ENCODE assay signal across 20 cellular contexts in the genomic region with DNA sequence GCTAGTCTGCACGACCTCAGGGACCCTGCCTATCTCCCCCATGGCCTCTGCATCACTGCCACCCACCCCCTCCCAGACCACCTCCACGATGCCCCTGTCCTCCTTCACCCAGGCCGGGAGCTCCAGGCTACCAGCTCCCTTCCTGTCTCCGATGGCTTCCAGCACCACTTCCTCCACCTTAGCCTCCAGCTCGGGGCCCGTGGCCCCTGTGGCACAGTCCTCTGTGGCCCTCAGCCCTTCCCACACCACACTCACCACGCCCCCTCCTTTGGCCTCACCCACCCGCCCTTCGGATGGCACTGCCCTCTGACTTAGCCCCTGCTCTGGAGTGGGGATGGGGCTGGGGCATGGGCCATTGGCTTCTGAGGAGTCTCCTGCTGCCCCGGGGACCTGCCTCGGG. TPM values are rescaled to one million over a fixed set of nuclear protein-coding genes. Genes with fewer than 3 reads are reported as not detected.
DNase-seq lines count a peak whose midpoint lies in the region; ATAC-seq and TF ChIP-seq lines count a peak whose summit lies in the region.
"Had no signal": no experiment of that assay in that cellular context is flagged by ENCODE, and none has a peak within 500 bp of the region (broad histone marks: within the 10 kb centered on the region; RNA-seq: fewer than 3 reads in every experiment).

No MANE protein-coding gene starts in this region.

- H3F3A ChIP-seq in SK-N-SH (replicated peaks; ENCODE audit: insufficient read depth) = peaks cover 11% of the 10 kb centered on the region

- H3K4me1 ChIP-seq in SK-N-SH (ENCODE audit: control insufficient read depth in 1 of 2, insufficient read depth in 2 of 2, low read depth in 1 of 2, low read length in 1 of 2) = peaks cover 6 to 10% of the 10 kb centered on the region in 2 experiments; a peak in 2 of 4 replicates
- H3K4me1 ChIP-seq in esophagus muscularis mucosa = peaks cover 5 to 28% (median 26%) of the 10 kb centered on the region in 4 donors

- POLR2A ChIA-PET in SK-N-SH (lab: Yijun Ruan, JAX) = no interaction called here

- TF ChIP-seq POLR2A in esophagus muscularis mucosa (IDR thresholded peaks at IDR 0.05; ENCODE audit: low read depth) = no peak

- no peak for TF ChIP-seq RAD21 in SK-N-SH (IDR thresholded peaks at IDR 0.05; ENCODE audit: low read length)

- TF ChIP-seq EP300 in SK-N-SH (IDR thresholded peaks at IDR 0.05; ENCODE audit: borderline replicate concordance in 1 of 2, low read depth in 1 of 2, low read length in 1 of 2) = no peak
- TF ChIP-seq EP300 in esophagus muscularis mucosa (IDR thresholded peaks at IDR 0.05) = no peak

- H3K27me3 ChIP-seq in SK-N-SH (ENCODE audit: insufficient read depth) (no peaks in the 10 kb centered on the region), esophagus muscularis mucosa (peaks cover 0 to 29% (median 14%) of the 10 kb centered on the region in 4 donors)

- no peak overlapping the region for H3K27ac Mint-ChIP-seq in activated naive CD4-positive, alpha-beta T cell treated with anti-CD3 and anti-CD28 coated beads for 36 hours

- 83% methylated on average over 11 of the region's 11 CpGs for WGBS in SK-N-SH (ENCODE audit: low lambda C conversion rate)
- WGBS in esophagus muscularis mucosa = 72% methylated on average over 11 of the region's 11 CpGs

- no peak overlapping the region for H2AFZ ChIP-seq in SK-N-SH (ENCODE audit: low read depth)

- H3K27me3 Mint-ChIP-seq in activated naive CD4-positive, alpha-beta T cell treated with anti-CD3 and anti-CD28 coated beads for 36 hours (ENCODE audit: low read depth) = peaks cover 21% of the 10 kb centered on the region

- H3K4me1 Mint-ChIP-seq in activated naive CD4-positive, alpha-beta T cell treated with anti-CD3 and anti-CD28 coated beads for 36 hours (ENCODE audit: low read depth) = peaks cover 16% of the 10 kb centered on the region

- H3K36me3 ChIP-seq in SK-N-SH (replicated peaks in 1 of 2; ENCODE audit: control insufficient read depth in 1 of 2, insufficient read depth in 2 of 2, low read length in 1 of 2) (no peaks in the 10 kb centered on the region), esophagus muscularis mucosa (peaks cover 0 to 20% (median 0%) of the 10 kb centered on the region in 4 donors)

- peak; percentile 17 for DNase-seq in SK-N-SH
- peak; percentile 41 for DNase-seq in UCSD-AML1 (lab: John Stamatoyannopoulos, UW; ENCODE audit: unreplicated experiment)
- DNase-seq in esophagus muscularis mucosa (ENCODE audit: extremely low spot score) = peak; percentile 86
- no peak for DNase-seq in activated CD4-positive, CD25-positive, alpha-beta regulatory T cell treated with anti-CD3 and anti-CD28 coated beads, Interleukin-2, amount 50 U/mL, for 72 hours
- no peak for DNase-seq in activated naive CD4-positive, alpha-beta T cell treated with anti-CD3 and anti-CD28 coated beads for 36 hours
- DNase-seq in NCI-H2227 treated with DMSO at 0.1 percent for 48 hours (lab: John Stamatoyannopoulos, UW) = no peak
- DNase-seq: GOT3, NCI-H1092 treated with DMSO at 0.1 percent for 48 hours, NCI-H1436, NCI-H187 treated with DMSO at 0.1 percent for 48 hours, NCI-H2171 treated with DMSO at 0.1 percent for 48 hours, NCI-H524, NCI-H748 treated with DMSO at 0.1 percent for 48 hours, PC-3 had no signal

- no peak overlapping the region for H3K4me2 ChIP-seq in SK-N-SH

- intact Hi-C loops in esophagus muscularis mucosa (cut with DNase I) = loop anchor here (5.0 kb wide), 1 partner anchor 172 kb away; no protein-coding TSS in a partner anchor
- intact Hi-C loops in activated naive CD4-positive, alpha-beta T cell treated with anti-CD3 and anti-CD28 coated beads for 36 hours (cut with micrococcal nuclease) = no loop called here

- H3K4me3 ChIP-seq in SK-N-SH (ENCODE audit: low read depth in 2 of 2, low read length in 1 of 2) (no peak overlapping the region), esophagus muscularis mucosa (no peak overlapping the region)

- H3K36me3 Mint-ChIP-seq in activated naive CD4-positive, alpha-beta T cell treated with anti-CD3 and anti-CD28 coated beads for 36 hours (ENCODE audit: low read depth) = peaks cover 22% of the 10 kb centered on the region

- no peaks in the 10 kb centered on the region for H3K79me2 ChIP-seq in SK-N-SH (ENCODE audit: insufficient read depth)

- H3K9me3 ChIP-seq in SK-N-SH (no peaks in the 10 kb centered on the region), esophagus muscularis mucosa (peaks cover 0 to 9% (median 4%) of the 10 kb centered on the region in 4 donors)

- H3K4me3 Mint-ChIP-seq in activated naive CD4-positive, alpha-beta T cell treated with anti-CD3 and anti-CD28 coated beads for 36 hours = no peak overlapping the region
- H3K4me3 Mint-ChIP-seq: IgD-negative memory B cell had no signal

- no peak for ATAC-seq in SK-N-SH treated with all-trans-retinoic acid at 6 μM for 48 hours
- ATAC-seq: HCT116, PC-3 had no signal

- TF ChIP-seq CTCF in SK-N-SH (IDR thresholded peaks at IDR 0.05) = no peak
- TF ChIP-seq CTCF in esophagus muscularis mucosa (IDR thresholded peaks at IDR 0.05) = no peak

- H3K27ac ChIP-seq in SK-N-SH (ENCODE audit: low read depth in 2 of 2, low read length in 1 of 2) (no peak overlapping the region), esophagus muscularis mucosa (replicated peaks in 1 of 4) (no peak overlapping the region)
- H3K27ac ChIP-seq: 22Rv1, HL-60 had no signal

- CTCF ChIA-PET in SK-N-SH (lab: Yijun Ruan, JAX) = interaction anchor here (0.9 to 3.0 kb wide), 5 partner anchors 12 to 175 kb away, joined by 3 to 15 read pairs (median 4); a partner anchor contains a TSS
- CTCF ChIA-PET in activated naive CD4-positive, alpha-beta T cell treated with anti-CD3 and anti-CD28 coated beads for 36 hours (lab: Charles Lee) = interaction anchor here (1.0 to 1.1 kb wide), 2 partner anchors 9 to 23 kb away, joined by 3 to 4 read pairs; a partner anchor contains a TSS

- H3K9ac ChIP-seq in SK-N-SH = no peak overlapping the region

- H3K9me2 ChIP-seq in SK-N-SH = no peaks in the 10 kb centered on the region

- no peaks in the 10 kb centered on the region for H4K20me1 ChIP-seq in SK-N-SH (ENCODE audit: insufficient read depth)

- H3K9me3 Mint-ChIP-seq in activated naive CD4-positive, alpha-beta T cell treated with anti-CD3 and anti-CD28 coated beads for 36 hours = peaks cover 2% of the 10 kb centered on the region

TF ChIP-seq in SK-N-SH, 30 proteins besides CTCF, POLR2A, EP300 and RAD21 (continues in another document):
- TF ChIP-seq, protein P1, sequence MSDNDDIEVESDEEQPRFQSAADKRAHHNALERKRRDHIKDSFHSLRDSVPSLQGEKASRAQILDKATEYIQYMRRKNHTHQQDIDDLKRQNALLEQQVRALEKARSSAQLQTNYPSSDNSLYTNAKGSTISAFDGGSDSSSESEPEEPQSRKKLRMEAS (IDR thresholded peaks at IDR 0.05; ENCODE audit: low read depth) = no peak
- TF ChIP-seq TCF12 (IDR thresholded peaks at IDR 0.05) (no peak), SIN3A (IDR thresholded peaks at IDR 0.05; ENCODE audit: borderline replicate concordance, low read depth, low read length) (no peak), MEF2A (IDR thresholded peaks at IDR 0.05; ENCODE audit: borderline replicate concordance, low read depth) (no peak), TAF1 (IDR thresholded peaks at IDR 0.05; ENCODE audit: borderline replicate concordance, low read depth, low read length) (no peak), FOSL2 (IDR thresholded peaks at IDR 0.05; ENCODE audit: borderline replicate concordance, low read depth) (no peak)

RNA-seq across cellular contexts. Expression of a gene that starts 7.2 kb away (rescaled TPM):
- 5.2 and 5.5 TPM in 2 replicates for polyA plus RNA-seq in SK-N-SH (2012; rRNA removed)
- 4.3 and 5.5 TPM in 2 replicates for polyA plus RNA-seq in SK-N-SH (2012; cell fraction: cytosol; rRNA removed)
- polyA plus RNA-seq in SK-N-SH (2012; cell fraction: nucleus; rRNA removed) = 3.1 and 3.6 TPM in 2 replicates
- total RNA-seq in esophagus muscularis mucosa = under 1 TPM in 2 of 4 donors, not detected in 2; 0.32 to 0.42 TPM
- total RNA-seq in activated naive CD4-positive, alpha-beta T cell treated with anti-CD3 and anti-CD28 coated beads for 36 hours = not detected
- polyA plus RNA-seq: IgD-negative memory B cell had no signal

RNA-seq across cellular contexts. Expression of a gene that starts 17.9 kb away (rescaled TPM):
- polyA plus RNA-seq in SK-N-SH (2012; rRNA removed) = 1.6 and 2.6 TPM in 2 replicates
- polyA plus RNA-seq in SK-N-SH (2012; cell fraction: cytosol; rRNA removed) = 2.0 and 2.2 TPM in 2 replicates
- 2.5 and 5.0 TPM in 2 replicates for polyA plus RNA-seq in SK-N-SH (2012; cell fraction: nucleus; rRNA removed)
- total RNA-seq in esophagus muscularis mucosa = 10 to 100 TPM in 1 of 4 donors, 1 to 10 TPM in 3; 1.5 to 11.1 (median 7.6) TPM
- under 1 TPM; 0.45 to 0.96 TPM for total RNA-seq in activated naive CD4-positive, alpha-beta T cell treated with anti-CD3 and anti-CD28 coated beads for 36 hours

RNA-seq across cellular contexts. Expression of a gene that starts 23.2 kb away (rescaled TPM):
- polyA plus RNA-seq in SK-N-SH (2012; rRNA removed) = 9.3 TPM in 2 replicates
- 5.5 and 7.5 TPM in 2 replicates for polyA plus RNA-seq in SK-N-SH (2012; cell fraction: cytosol; rRNA removed)
- polyA plus RNA-seq in SK-N-SH (2012; cell fraction: nucleus; rRNA removed) = 6.4 and 7.6 TPM in 2 replicates
- total RNA-seq in esophagus muscularis mucosa = 1 to 10 TPM; 3.0 to 5.5 (median 4.5) TPM
- 10 to 100 TPM; 59.3 to 59.4 TPM for total RNA-seq in activated naive CD4-positive, alpha-beta T cell treated with anti-CD3 and anti-CD28 coated beads for 36 hours

RNA-seq across cellular contexts. Expression of a gene that starts 26.8 kb away (rescaled TPM):
- not detected in 2 replicates for polyA plus RNA-seq in SK-N-SH (2012; rRNA removed)
- not detected in 2 replicates for polyA plus RNA-seq in SK-N-SH (2012; cell fraction: cytosol; rRNA removed)
- polyA plus RNA-seq in SK-N-SH (2012; cell fraction: nucleus; rRNA removed) = not detected in 2 replicates
- total RNA-seq in esophagus muscularis mucosa = not detected
- total RNA-seq in activated naive CD4-positive, alpha-beta T cell treated with anti-CD3 and anti-CD28 coated beads for 36 hours = not detected
- total RNA-seq: PC-3 had no signal
- polyA plus RNA-seq: BJ had no signal

RNA-seq across cellular contexts. Expression of a gene that starts 30.9 kb away (rescaled TPM):
- polyA plus RNA-seq in SK-N-SH (2012; rRNA removed) = not detected in 2 replicates
- not detected in 2 replicates for polyA plus RNA-seq in SK-N-SH (2012; cell fraction: cytosol; rRNA removed)
- polyA plus RNA-seq in SK-N-SH (2012; cell fraction: nucleus; rRNA removed) = not detected in 2 replicates
- not detected for total RNA-seq in esophagus muscularis mucosa
- total RNA-seq in activated naive CD4-positive, alpha-beta T cell treated with anti-CD3 and anti-CD28 coated beads for 36 hours = not detected
- total RNA-seq: PC-3 had no signal
- polyA plus RNA-seq: BJ, IgD-negative memory B cell had no signal

Comparison
In these comparisons a context has a peak if more than half of its experiments do, and no peak if none do; other contexts are left out.
1. DNase-seq: peak in SK-N-SH (single experiment), UCSD-AML1 (single experiment) and esophagus muscularis mucosa (single experiment); none in activated CD4-positive, CD25-positive, alpha-beta regulatory T cell treated with anti-CD3 and anti-CD28 coated beads, Interleukin-2, amount 50 U/mL, for 72 hours (single experiment), activated naive CD4-positive, alpha-beta T cell treated with anti-CD3 and anti-CD28 coated beads for 36 hours (single experiment) and NCI-H2227 treated with DMSO at 0.1 percent for 48 hours (single experiment).
2. RNA of a gene that starts 23.2 kb away (total RNA-seq): 59.3 to 59.4 TPM in activated naive CD4-positive, alpha-beta T cell treated with anti-CD3 and anti-CD28 coated beads for 36 hours; 3.0 to 5.5 TPM in esophagus muscularis mucosa; every median in the first group is over 4 times any median in the second.